7 cellular contexts compared by ENCODE assay signal in the genomic region with DNA sequence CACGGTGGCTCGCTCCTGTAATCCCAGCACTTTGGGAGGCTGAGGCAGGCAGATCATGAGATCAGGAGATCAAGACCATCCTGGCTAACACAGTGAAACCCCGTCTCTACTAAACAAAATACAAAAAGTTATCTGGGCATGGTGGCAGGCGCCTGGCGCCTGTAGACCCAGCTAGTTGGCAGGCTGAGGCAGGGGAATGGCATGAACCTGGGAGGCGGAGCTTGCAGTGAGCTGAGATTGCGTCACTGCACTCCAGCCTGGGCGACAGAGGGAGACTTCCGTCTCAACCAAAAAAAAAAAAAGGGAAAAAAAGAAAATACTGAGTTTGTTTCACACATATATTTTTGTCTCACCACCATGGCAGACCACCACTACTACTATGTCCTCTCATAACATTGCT. TPM values are rescaled to one million over a fixed set of nuclear protein-coding genes. Genes with fewer than 3 reads are reported as not detected.
"Had no signal": no experiment of that assay in that cellular context is flagged by ENCODE, and none has a peak within 500 bp of the region (broad histone marks: within the 10 kb centered on the region; RNA-seq: fewer than 3 reads in every experiment).

No MANE protein-coding gene starts in this region.

RNA-seq across cellular contexts. Expression of gene NKX2-4, which starts 31.1 kb away (rescaled TPM):
- total RNA-seq: HepG2, NCI-H460, PC-9, Peyer's patch, Right ventricle myocardium inferior, RPMI7951 had no signal
- polyA plus RNA-seq: HepG2, IgD-negative memory B cell had no signal
